In genomic region chr10:121647401-121647800, GRCh38 we compare ENCODE assay signal across 33 cellular contexts.
"Had no signal": no experiment of that assay in that cellular context is flagged by ENCODE, and none has a peak within 500 bp of the region (broad histone marks: within the 10 kb centered on the region; RNA-seq: fewer than 3 reads in every experiment).

No MANE protein-coding gene starts in this region.

- DNase-seq: effector CD8-positive, alpha-beta T cell; foreskin fibroblast; glutamatergic neuron; heart right ventricle; islet precursor cell; kidney glomerular epithelial cell; left ventricle myocardium superior; mucosa of descending colon; naive B cell; ovary; stimulated activated CD4-positive, alpha-beta T cell treated with anti-CD3 and anti-CD28 coated beads, Interleukin-2, amount 100 ng/mL, for 24 hours; stimulated activated CD4-positive, alpha-beta T cell treated with anti-CD3 and anti-CD28 coated beads, Interleukin-4, amount 100 ng/mL, for 24 hours; stimulated activated naive CD4-positive, alpha-beta T cell treated with Interleukin-2 at 50 U/mL for 16 hours; stomach; upper lobe of left lung; uterus had no signal

- H3K27ac Mint-ChIP-seq: endodermal cell; memory B cell; mesothelial cell of epicardium; nephron; progenitor cell of endocrine pancreas; stimulated activated effector memory CD8-positive, alpha-beta T cell treated with anti-CD3 and anti-CD28 coated beads, Interleukin-12 subunit alpha, Interleukin-12 subunit beta, amount 100 ng/mL, for 72 hours had no signal

- H3K4me1 ChIP-seq: gastroesophageal sphincter, heart right ventricle, right atrium auricular region, stomach, tibial nerve, upper lobe of left lung, uterus had no signal

- H3K36me3 ChIP-seq: cardiac muscle cell, gastroesophageal sphincter, heart right ventricle, ovary, right atrium auricular region, stomach, thoracic aorta, tibial nerve, upper lobe of left lung, uterus had no signal

- H3K27me3 ChIP-seq: cardiac muscle cell, gastroesophageal sphincter, ovary, right atrium auricular region, tibial nerve, upper lobe of left lung, uterus had no signal

- H3K4me2 ChIP-seq: smooth muscle cell had no signal

- H3K4me1 Mint-ChIP-seq: memory B cell; mesothelial cell of epicardium; naive B cell; nephron; stimulated activated effector memory CD8-positive, alpha-beta T cell treated with anti-CD3 and anti-CD28 coated beads, Interleukin-12 subunit alpha, Interleukin-12 subunit beta, amount 100 ng/mL, for 72 hours had no signal

- H3K27ac ChIP-seq: cardiac muscle cell, epithelial cell of prostate, gastroesophageal sphincter, heart right ventricle, ovary, right atrium auricular region, stomach, thoracic aorta, tibial nerve, upper lobe of left lung, uterus had no signal

- H3K9me3 ChIP-seq: gastroesophageal sphincter, heart right ventricle, mucosa of descending colon, ovary, right atrium auricular region, stomach, thoracic aorta, upper lobe of left lung, uterus had no signal

- H3K4me3 Mint-ChIP-seq: endodermal cell; memory B cell; mesothelial cell of epicardium; nephron; stimulated activated effector memory CD8-positive, alpha-beta T cell treated with anti-CD3 and anti-CD28 coated beads, Interleukin-12 subunit alpha, Interleukin-12 subunit beta, amount 100 ng/mL, for 72 hours had no signal

- ATAC-seq: esophagus mucosa; gastroesophageal sphincter; heart right ventricle; left ventricle myocardium superior; mucosa of descending colon; sciatic nerve; stimulated activated effector memory CD8-positive, alpha-beta T cell treated with anti-CD3 and anti-CD28 coated beads, Interleukin-12 subunit alpha, Interleukin-12 subunit beta, amount 100 ng/mL, for 72 hours had no signal

- H3K9me3 Mint-ChIP-seq: mesothelial cell of epicardium; stimulated activated effector memory CD8-positive, alpha-beta T cell treated with anti-CD3 and anti-CD28 coated beads, Interleukin-12 subunit alpha, Interleukin-12 subunit beta, amount 100 ng/mL, for 72 hours had no signal

- FAIRE-seq: colon had no signal

- H3K36me3 Mint-ChIP-seq: memory B cell; mesothelial cell of epicardium; naive B cell; stimulated activated effector memory CD8-positive, alpha-beta T cell treated with anti-CD3 and anti-CD28 coated beads, Interleukin-12 subunit alpha, Interleukin-12 subunit beta, amount 100 ng/mL, for 72 hours had no signal

- H3K4me3 ChIP-seq: cardiac muscle cell, gastroesophageal sphincter, heart right ventricle, lung, mucosa of descending colon, ovary, right atrium auricular region, smooth muscle cell, stomach, thoracic aorta, tibial nerve, upper lobe of left lung, uterus had no signal
